8 cellular contexts compared by ENCODE assay signal in genomic region chr17:48194097-48194550, GRCh38.
DNase-seq lines count a peak whose midpoint lies in the region; ATAC-seq, FAIRE-seq and TF ChIP-seq lines count a peak whose summit lies in the region.

No MANE protein-coding gene starts in this region.

- TF ChIP-seq CTCF in BJ (IDR thresholded peaks at IDR 0.05; ENCODE audit: insufficient read depth, low read depth, low read length) (no peak), fibroblast of the aortic adventitia (IDR thresholded peaks at IDR 0.05; ENCODE audit: insufficient read depth, low read length) (no peak), gastrocnemius medialis (IDR thresholded peaks at IDR 0.05 in 4 of 5, conservative IDR thresholded peaks at IDR 0.05 in 1 of 5) (no peak), thyroid gland (IDR thresholded peaks at IDR 0.05) (no peak), transverse colon (IDR thresholded peaks at IDR 0.05) (no peak)

- H3K4me3 ChIP-seq in BJ (ENCODE audit: low read depth, low read length), result no peak overlapping the region
- H3K4me3 ChIP-seq in fibroblast of the aortic adventitia (ENCODE audit: low read depth, low read length), result no peak overlapping the region
- H3K4me3 ChIP-seq in gastrocnemius medialis, result no peak overlapping the region
- no peak overlapping the region for H3K4me3 ChIP-seq in thyroid gland (replicated peaks in 1 of 3)
- H3K4me3 ChIP-seq in transverse colon, result no peak overlapping the region

- 73% methylated on average over 5 of the region's 5 CpGs for WGBS in thyroid gland, 2 donors
- WGBS in transverse colon (ENCODE audit: low coverage in 1 of 2), 2 donors, result 55 to 69% methylated on average over 5 of the region's 5 CpGs

- POLR2A ChIA-PET in BJ (lab: Charles Lee), result no interaction called here

- FAIRE-seq in H54 (lab: Jason Lieb, UNC), result peak; percentile 90

- H3K27ac ChIP-seq in gastrocnemius medialis, result no peak overlapping the region
- no peak overlapping the region for H3K27ac ChIP-seq in thyroid gland
- H3K27ac ChIP-seq in transverse colon, result no peak overlapping the region

- CTCF ChIA-PET in BJ (lab: Yijun Ruan, JAX), result interaction anchor here (0.8 to 1.2 kb wide), 2 partner anchors 12 to 46 kb away, joined by 3 read pairs; no protein-coding TSS in a partner anchor

- H3K4me1 ChIP-seq in gastrocnemius medialis (no peaks in the 10 kb centered on the region), thyroid gland (no peaks in the 10 kb centered on the region), transverse colon (peaks cover 0 to 7% (median 2%) of the 10 kb centered on the region in 4 donors)

- TF ChIP-seq EP300 in transverse colon (IDR thresholded peaks at IDR 0.05; ENCODE audit: low read depth), result no peak

- no peak for ATAC-seq in gastrocnemius medialis

- H3K27me3 ChIP-seq in BJ (ENCODE audit: control insufficient read depth, insufficient read depth, low read length), result peaks cover 20% of the 10 kb centered on the region
- H3K27me3 ChIP-seq in gastrocnemius medialis, result peaks cover 9 to 29% (median 11%) of the 10 kb centered on the region in 3 donors
- H3K27me3 ChIP-seq in thyroid gland, result no peaks in the 10 kb centered on the region
- no peaks in the 10 kb centered on the region for H3K27me3 ChIP-seq in transverse colon

- H3K36me3 ChIP-seq in BJ (ENCODE audit: control insufficient read depth, insufficient read depth, low read length) (no peaks in the 10 kb centered on the region), gastrocnemius medialis (no peaks in the 10 kb centered on the region), thyroid gland (no peaks in the 10 kb centered on the region), transverse colon (no peaks in the 10 kb centered on the region)

- H3K9me3 ChIP-seq in gastrocnemius medialis (no peaks in the 10 kb centered on the region), thyroid gland (no peaks in the 10 kb centered on the region), transverse colon (no peaks in the 10 kb centered on the region)

- TF ChIP-seq POLR2A in H54 (IDR thresholded peaks at IDR 0.05; ENCODE audit: low read depth, low read length), result no peak
- TF ChIP-seq POLR2A in gastrocnemius medialis (IDR thresholded peaks at IDR 0.05), result no peak
- TF ChIP-seq POLR2A in thyroid gland (IDR thresholded peaks at IDR 0.05), result no peak
- TF ChIP-seq POLR2A in transverse colon (IDR thresholded peaks at IDR 0.05), result no peak

- intact Hi-C loops in gastrocnemius medialis (cut with DNase I; ENCODE audit: low total_unique reads) (no loop called here), thyroid gland (cut with DNase I) (no loop called here), transverse colon (cut with DNase I; ENCODE audit: low total_unique reads) (no loop called here)

- in situ Hi-C loops in gastrocnemius medialis (cut with MboI; ENCODE audit: low sequenced_read_pairs in 4 of 4) (no loop called here), transverse colon (cut with MboI; ENCODE audit: low pct_ligation_motif_present in 1 of 4, low pct_unique_long_range_greater_than_20kb in 1 of 4, low sequenced_read_pairs in 3 of 4) (no loop called here)

- DNase-seq in BJ (ENCODE audit: low read depth), result peak; percentile 46
- DNase-seq in H54 (ENCODE audit: insufficient read length, low spot score), result peak; percentile 60
- DNase-seq in RKO (ENCODE audit: low spot score), result peak; percentile 12
- DNase-seq in fibroblast of the aortic adventitia (ENCODE audit: low read depth), result peak; percentile 54
- no peak for DNase-seq in mucosa of gallbladder (ENCODE audit: low spot score)
- no peak for DNase-seq in gastrocnemius medialis
- DNase-seq in thyroid gland, result no peak
- no peak for DNase-seq in transverse colon

Comparison
In these comparisons a context has a peak if more than half of its experiments do, and no peak if none do; other contexts are left out.
1. DNase-seq: peak in BJ (single experiment), H54 (single experiment), RKO (single experiment) and fibroblast of the aortic adventitia (single experiment); none in mucosa of gallbladder (single experiment), gastrocnemius medialis (0 of 2), thyroid gland (0 of 2) and transverse colon (single experiment).